Comparison of ENCODE assay signal across 16 cellular contexts in genomic region chr1:232385221-232385620, GRCh38.
DNase-seq lines count a peak whose midpoint lies in the region; ATAC-seq, FAIRE-seq and TF ChIP-seq lines count a peak whose summit lies in the region.
"Had no signal": no experiment of that assay in that cellular context is flagged by ENCODE, and none has a peak within 500 bp of the region (broad histone marks: within the 10 kb centered on the region; RNA-seq: fewer than 3 reads in every experiment).

No MANE protein-coding gene starts in this region.

- no peak overlapping the region for H3K4me3 Mint-ChIP-seq in MCF 10A (ENCODE audit: unreplicated experiment)
- H3K4me3 Mint-ChIP-seq: activated CD4-positive, alpha-beta T cell treated with anti-CD3 and anti-CD28 coated beads for 36 hours had no signal

- peak; percentile 76 for FAIRE-seq in urothelium cell line (lab: Jason Lieb, UNC)

- H3K27ac ChIP-seq in breast epithelium (no peak overlapping the region), brain microvascular endothelial cell (no peak overlapping the region)
- H3K27ac ChIP-seq: coronary artery, heart left ventricle, thoracic aorta had no signal

- POLR2A ChIA-PET in MCF 10A (lab: Yijun Ruan, JAX), result interaction anchor here (0.5 to 3.5 kb wide), 11 partner anchors 12 to 1408 kb away, joined by 3 to 12 read pairs (median 4); no protein-coding TSS in a partner anchor

- BruUV-seq in MCF 10A (replicated peaks; lab: Mats Ljungman, UMichigan), result no TSS peak

- H3K27me3 ChIP-seq in breast epithelium, result no peaks in the 10 kb centered on the region
- H3K27me3 ChIP-seq in brain microvascular endothelial cell (replicated peaks), result no peaks in the 10 kb centered on the region
- H3K27me3 ChIP-seq: heart left ventricle had no signal

- peaks cover 27% of the 10 kb centered on the region for H3K4me1 Mint-ChIP-seq in MCF 10A (ENCODE audit: insufficient read depth, unreplicated experiment)
- H3K4me1 Mint-ChIP-seq: activated CD4-positive, alpha-beta T cell treated with anti-CD3 and anti-CD28 coated beads for 36 hours had no signal

- H3K36me3 ChIP-seq in breast epithelium, result no peaks in the 10 kb centered on the region
- H3K36me3 ChIP-seq in brain microvascular endothelial cell (replicated peaks), result no peaks in the 10 kb centered on the region
- H3K36me3 ChIP-seq: heart left ventricle, thoracic aorta had no signal

- CTCF ChIA-PET in MCF 10A (lab: Yijun Ruan, JAX), result interaction anchor here (0.6 to 2.8 kb wide), 8 partner anchors 9 to 518 kb away, joined by 3 to 10 read pairs (median 4); no protein-coding TSS in a partner anchor

- no peaks in the 10 kb centered on the region for H3K9me3 Mint-ChIP-seq in MCF 10A (ENCODE audit: unreplicated experiment)

- H3K27ac Mint-ChIP-seq in MCF 10A (ENCODE audit: low read depth, unreplicated experiment), result peak overlapping the region; percentile 1
- H3K27ac Mint-ChIP-seq: activated CD4-positive, alpha-beta T cell treated with anti-CD3 and anti-CD28 coated beads for 36 hours had no signal

- no peaks in the 10 kb centered on the region for H3K9me3 ChIP-seq in breast epithelium
- H3K9me3 ChIP-seq: heart left ventricle, thoracic aorta had no signal

- TF ChIP-seq POLR2A in breast epithelium (IDR thresholded peaks at IDR 0.05), result no peak

- ATAC-seq in HG03469 (IDR thresholded peaks at IDR 0.05; ENCODE audit: unreplicated experiment), result no peak
- ATAC-seq: activated CD4-positive, alpha-beta T cell treated with anti-CD3 and anti-CD28 coated beads for 36 hours had no signal

- no peaks in the 10 kb centered on the region for H3K4me1 ChIP-seq in breast epithelium

- TF ChIP-seq CTCF in MCF 10A (IDR thresholded peaks at IDR 0.05; ENCODE audit: unreplicated experiment), result no peak
- no peak for TF ChIP-seq CTCF in breast epithelium (IDR thresholded peaks at IDR 0.05)
- TF ChIP-seq CTCF in brain microvascular endothelial cell (IDR thresholded peaks at IDR 0.05; ENCODE audit: low read depth, low read length, missing control alignments), result no peak

- in situ Hi-C loops in brain microvascular endothelial cell (cut with HindIII; ENCODE audit: low pct_ligation_motif_present, low sequenced_read_pairs), result no loop called here

- H3K4me3 ChIP-seq in breast epithelium (no peak overlapping the region), brain microvascular endothelial cell (ENCODE audit: low read depth, low read length) (no peak overlapping the region)
- H3K4me3 ChIP-seq: coronary artery, heart left ventricle, lung, thoracic aorta had no signal

- H3K36me3 Mint-ChIP-seq in MCF 10A (ENCODE audit: insufficient read depth, unreplicated experiment), result no peaks in the 10 kb centered on the region

- DNase-seq in MCF 10A (ENCODE audit: unreplicated experiment) (peak; percentile 88), breast epithelium (ENCODE audit: low spot score in 2 of 2) (no peak), brain microvascular endothelial cell (peak; percentile 83), iris pigment epithelial cell (ENCODE audit: low read depth) (peak; percentile 79), urothelium cell line (ENCODE audit: low spot score) (peak; percentile 75), cardiac septum (ENCODE audit: low spot score) (no peak)
- DNase-seq in activated CD4-positive, alpha-beta T cell treated with anti-CD3 and anti-CD28 coated beads, Interleukin-2, amount 50 U/mL, for 4 hours, result no peak
- DNase-seq: activated CD4-positive, alpha-beta T cell treated with anti-CD3 and anti-CD28 coated beads for 36 hours; DND-41; heart left ventricle; NCI-H1436; NCI-H82 had no signal

- intact Hi-C loops in MCF 10A (cut with micrococcal nuclease) (loop anchor here (10.0 kb wide), 1 partner anchor 240 kb away; no protein-coding TSS in a partner anchor), breast epithelium (cut with DNase I; ENCODE audit: low total_unique reads) (no loop called here), cardiac septum (cut with DNase I) (no loop called here)

- H3K27me3 Mint-ChIP-seq in MCF 10A (ENCODE audit: insufficient read depth, unreplicated experiment), result no peaks in the 10 kb centered on the region
- H3K27me3 Mint-ChIP-seq: activated CD4-positive, alpha-beta T cell treated with anti-CD3 and anti-CD28 coated beads for 36 hours had no signal

Comparison
In these comparisons a context has a peak if more than half of its experiments do, and no peak if none do; other contexts are left out.
1. DNase-seq: peak in MCF 10A (single experiment), brain microvascular endothelial cell (single experiment), iris pigment epithelial cell (single experiment) and urothelium cell line (single experiment); none in breast epithelium (0 of 2), cardiac septum (single experiment) and activated CD4-positive, alpha-beta T cell treated with anti-CD3 and anti-CD28 coated beads, Interleukin-2, amount 50 U/mL, for 4 hours (0 of 2).